25 cellular contexts compared by ENCODE assay signal in the genomic region with DNA sequence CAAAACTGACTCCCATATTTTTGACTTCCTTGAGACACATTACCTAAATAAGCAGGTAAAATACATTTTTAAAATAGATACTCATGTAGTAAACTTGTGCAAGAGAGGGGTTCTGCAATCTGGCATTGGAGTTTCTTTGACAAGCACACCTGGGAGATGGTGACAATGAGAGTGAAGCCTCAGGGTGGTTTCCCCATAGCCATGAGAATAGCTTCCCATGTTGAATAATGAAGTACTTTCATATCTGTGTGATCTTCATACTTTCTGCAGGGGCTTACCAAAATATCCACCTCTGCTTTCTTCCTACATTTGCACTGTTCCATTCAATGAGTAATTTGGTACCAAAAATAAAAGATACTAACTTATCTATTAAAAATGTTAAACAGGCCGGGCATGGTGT. TPM values are rescaled to one million over a fixed set of nuclear protein-coding genes. Genes with fewer than 3 reads are reported as not detected.
DNase-seq lines count a peak whose midpoint lies in the region; ATAC-seq and TF ChIP-seq lines count a peak whose summit lies in the region.
"Had no signal": no experiment of that assay in that cellular context is flagged by ENCODE, and none has a peak within 500 bp of the region (broad histone marks: within the 10 kb centered on the region; RNA-seq: fewer than 3 reads in every experiment).

No MANE protein-coding gene starts in this region.

- no peak for TF ChIP-seq CTCF in foreskin keratinocyte (conservative IDR thresholded peaks at IDR 0.05)

- H3K4me3 ChIP-seq in right cardiac atrium (ENCODE audit: low read length), result no peak overlapping the region
- H3K4me3 ChIP-seq: gastrocnemius medialis, right lobe of liver, suprapubic skin had no signal

- H3K9me3 Mint-ChIP-seq in activated T-helper 1 cell treated with anti-CD3 and anti-CD28 coated beads, Interleukin-12 subunit alpha, Interleukin-12 subunit beta, Interleukin-2, Interleukin-4 antibody, amounts not matched to agents 30 ng/mL and 10 ng/mL and 1 ng/mL, durations not matched to agents 14 hours and 24 hours and 36 hours, result no peaks in the 10 kb centered on the region
- H3K9me3 Mint-ChIP-seq: activated T-cell treated with anti-CD3 and anti-CD28 coated beads, Interleukin-2, amount 50 U/mL, for 4 hours had no signal

- H3K4me1 ChIP-seq in right cardiac atrium (ENCODE audit: control insufficient read depth, insufficient read depth, low read length) (no peaks in the 10 kb centered on the region), foreskin keratinocyte (no peaks in the 10 kb centered on the region)
- H3K4me1 ChIP-seq: gastrocnemius medialis, right lobe of liver, suprapubic skin had no signal

- 97% methylated on average over 1 of the region's 1 CpG for WGBS in right cardiac atrium

- H3K27ac ChIP-seq in right cardiac atrium (ENCODE audit: low read length) (no peak overlapping the region), foreskin keratinocyte (no peak overlapping the region)
- H3K27ac ChIP-seq: brain microvascular endothelial cell, epithelial cell of prostate, gastrocnemius medialis, right lobe of liver, suprapubic skin, VCaP had no signal

- peaks cover 2% of the 10 kb centered on the region for H3K27me3 Mint-ChIP-seq in activated T-helper 1 cell treated with anti-CD3 and anti-CD28 coated beads, Interleukin-12 subunit alpha, Interleukin-12 subunit beta, Interleukin-2, Interleukin-4 antibody, amounts not matched to agents 30 ng/mL and 10 ng/mL and 1 ng/mL, durations not matched to agents 14 hours and 24 hours and 36 hours (ENCODE audit: insufficient read depth)
- H3K27me3 Mint-ChIP-seq: activated CD4-positive, alpha-beta memory T cell treated with anti-CD3 and anti-CD28 coated beads, Interleukin-2, amount 10 ng/mL, durations not matched to agents 7 days and 5 days; dendritic cell treated with granulocyte-macrophage colony-stimulating factor and Interleukin-4, amounts not matched to agents 40 ng/mL and 50 ng/mL, for 4 days had no signal

- H3K27ac Mint-ChIP-seq in activated T-helper 1 cell treated with anti-CD3 and anti-CD28 coated beads, Interleukin-12 subunit alpha, Interleukin-12 subunit beta, Interleukin-2, Interleukin-4 antibody, amounts not matched to agents 30 ng/mL and 10 ng/mL and 1 ng/mL, durations not matched to agents 14 hours and 24 hours and 36 hours, result no peak overlapping the region
- H3K27ac Mint-ChIP-seq: activated CD4-positive, alpha-beta memory T cell treated with anti-CD3 and anti-CD28 coated beads, Interleukin-2, amount 10 ng/mL, durations not matched to agents 7 days and 5 days; activated naive CD8-positive, alpha-beta T cell; dendritic cell treated with granulocyte-macrophage colony-stimulating factor and Interleukin-4, amounts not matched to agents 40 ng/mL and 50 ng/mL, for 4 days had no signal

- no peak overlapping the region for H3K4me3 Mint-ChIP-seq in activated T-helper 1 cell treated with anti-CD3 and anti-CD28 coated beads, Interleukin-12 subunit alpha, Interleukin-12 subunit beta, Interleukin-2, Interleukin-4 antibody, amounts not matched to agents 30 ng/mL and 10 ng/mL and 1 ng/mL, durations not matched to agents 14 hours and 24 hours and 36 hours
- H3K4me3 Mint-ChIP-seq: activated CD4-positive, alpha-beta memory T cell treated with anti-CD3 and anti-CD28 coated beads, Interleukin-2, amount 10 ng/mL, durations not matched to agents 7 days and 5 days; activated naive CD8-positive, alpha-beta T cell; activated T-cell treated with anti-CD3 and anti-CD28 coated beads, Interleukin-2, amount 50 U/mL, for 4 hours; dendritic cell treated with granulocyte-macrophage colony-stimulating factor and Interleukin-4, amounts not matched to agents 40 ng/mL and 50 ng/mL, for 4 days had no signal

- no peaks in the 10 kb centered on the region for H3K4me1 Mint-ChIP-seq in activated T-helper 1 cell treated with anti-CD3 and anti-CD28 coated beads, Interleukin-12 subunit alpha, Interleukin-12 subunit beta, Interleukin-2, Interleukin-4 antibody, amounts not matched to agents 30 ng/mL and 10 ng/mL and 1 ng/mL, durations not matched to agents 14 hours and 24 hours and 36 hours (ENCODE audit: low read depth)
- H3K4me1 Mint-ChIP-seq: activated CD4-positive, alpha-beta memory T cell treated with anti-CD3 and anti-CD28 coated beads, Interleukin-2, amount 10 ng/mL, durations not matched to agents 7 days and 5 days had no signal

- H3K36me3 Mint-ChIP-seq in activated T-helper 1 cell treated with anti-CD3 and anti-CD28 coated beads, Interleukin-12 subunit alpha, Interleukin-12 subunit beta, Interleukin-2, Interleukin-4 antibody, amounts not matched to agents 30 ng/mL and 10 ng/mL and 1 ng/mL, durations not matched to agents 14 hours and 24 hours and 36 hours (ENCODE audit: low read depth), result no peaks in the 10 kb centered on the region
- H3K36me3 Mint-ChIP-seq: activated naive CD8-positive, alpha-beta T cell had no signal

- intact Hi-C loops in right cardiac atrium (cut with DNase I), result loop anchor here in 1 of 4 donors (10.0 kb wide), 1 partner anchor 782 kb away; no protein-coding TSS in a partner anchor
- intact Hi-C loops in activated T-helper 1 cell treated with anti-CD3 and anti-CD28 coated beads, Interleukin-12 subunit alpha, Interleukin-12 subunit beta, Interleukin-2, Interleukin-4 antibody, amounts not matched to agents 30 ng/mL and 10 ng/mL and 1 ng/mL, durations not matched to agents 14 hours and 24 hours and 36 hours (cut with micrococcal nuclease), result no loop called here

- H3K27me3 ChIP-seq in right cardiac atrium (ENCODE audit: control insufficient read depth, insufficient read depth) (no peaks in the 10 kb centered on the region), foreskin keratinocyte (no peaks in the 10 kb centered on the region)
- H3K27me3 ChIP-seq: brain microvascular endothelial cell, gastrocnemius medialis, right lobe of liver, suprapubic skin had no signal

- ATAC-seq in GM18519 (IDR thresholded peaks at IDR 0.05; ENCODE audit: low FRiP score, unreplicated experiment) (peak; percentile 41), GM21515 (IDR thresholded peaks at IDR 0.05; ENCODE audit: unreplicated experiment) (peak; percentile 58), HG02885 (IDR thresholded peaks at IDR 0.05; ENCODE audit: poor library complexity, unreplicated experiment) (peak; percentile 71), HG03571 (IDR thresholded peaks at IDR 0.05; ENCODE audit: unreplicated experiment) (peak; percentile 44), right cardiac atrium (no peak), foreskin keratinocyte (no peak), GM21576 (IDR thresholded peaks at IDR 0.05; ENCODE audit: unreplicated experiment) (no peak)
- ATAC-seq: activated T-cell treated with anti-CD3 and anti-CD28 coated beads, Interleukin-2, amount 50 U/mL, for 4 hours; gastrocnemius medialis; left lobe of liver; right lobe of liver; Right ventricle myocardium inferior had no signal

- no peaks in the 10 kb centered on the region for H3K9me3 ChIP-seq in right cardiac atrium (ENCODE audit: control insufficient read depth, low read length)
- H3K9me3 ChIP-seq: gastrocnemius medialis, right lobe of liver, suprapubic skin had no signal

- DNase-seq in right cardiac atrium, result no peak
- DNase-seq in foreskin keratinocyte, result no peak
- no peak for DNase-seq in activated T-helper 1 cell treated with anti-CD3 and anti-CD28 coated beads, Interleukin-12 subunit alpha, Interleukin-12 subunit beta, Interleukin-2, Interleukin-4 antibody, amounts not matched to agents 30 ng/mL and 10 ng/mL and 1 ng/mL, durations not matched to agents 14 hours and 24 hours and 36 hours (ENCODE audit: low spot score)
- DNase-seq: activated CD4-positive, alpha-beta memory T cell treated with anti-CD3 and anti-CD28 coated beads, Interleukin-2, amount 10 ng/mL, durations not matched to agents 7 days and 5 days; activated T-cell treated with anti-CD3 and anti-CD28 coated beads, Interleukin-2, amount 50 U/mL, for 4 hours; brain microvascular endothelial cell; EL; gastrocnemius medialis; NCI-H146; NCI-H2227 treated with DMSO at 0.1 percent for 48 hours; nucleus accumbens; right lobe of liver; T-helper 1 cell had no signal

RNA-seq across cellular contexts. Expression of a gene that starts 44.7 kb away (rescaled TPM):
- total RNA-seq in right cardiac atrium, result 100 to 1,000 TPM in 1 of 4 donors, 10 to 100 TPM in 3; 45.0 to 190 (median 94.3) TPM
- polyA plus RNA-seq in right cardiac atrium, result 22.1 TPM
- total RNA-seq in foreskin keratinocyte, result 2.6 and 5.8 TPM in 2 replicates
- polyA plus RNA-seq in foreskin keratinocyte, result 0.35 and 0.77 TPM in 2 replicates
- 0.05 TPM in 2 replicates for total RNA-seq in activated T-helper 1 cell treated with anti-CD3 and anti-CD28 coated beads, Interleukin-12 subunit alpha, Interleukin-12 subunit beta, Interleukin-2, Interleukin-4 antibody, amounts not matched to agents 30 ng/mL and 10 ng/mL and 1 ng/mL, durations not matched to agents 14 hours and 24 hours and 36 hours

Comparison
In these comparisons a context has a peak if more than half of its experiments do, and no peak if none do; other contexts are left out.
1. ATAC-seq: peak in GM18519 (single experiment), GM21515 (single experiment), HG02885 (single experiment) and HG03571 (single experiment); none in right cardiac atrium (0 of 2), foreskin keratinocyte (single experiment) and GM21576 (single experiment).